Comparison of ENCODE assay signal across 17 cellular contexts in the genomic region with DNA sequence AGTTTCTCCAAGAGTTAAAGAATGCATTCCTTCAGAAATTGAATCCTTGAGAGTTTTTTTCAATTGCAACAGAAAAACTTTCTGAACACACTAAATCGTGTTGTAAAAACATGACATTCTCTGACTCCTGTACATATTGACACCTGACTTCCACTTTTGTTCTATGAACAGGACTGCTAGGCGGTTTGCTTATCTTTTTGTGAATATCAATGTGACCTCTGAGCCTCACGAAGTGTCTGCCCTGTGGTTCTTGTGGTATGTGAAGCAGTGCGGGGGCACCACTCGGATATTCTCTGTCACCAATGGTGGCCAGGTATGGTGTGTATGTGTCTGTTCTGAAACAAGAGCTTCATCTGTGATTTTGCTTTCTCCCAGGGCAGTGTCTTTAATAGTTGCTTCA.
DNase-seq lines count a peak whose midpoint lies in the region; ATAC-seq, FAIRE-seq and TF ChIP-seq lines count a peak whose summit lies in the region.
"Had no signal": no experiment of that assay in that cellular context is flagged by ENCODE, and none has a peak within 500 bp of the region (broad histone marks: within the 10 kb centered on the region; RNA-seq: fewer than 3 reads in every experiment).

No MANE protein-coding gene starts in this region.

- intact Hi-C loops in CD14-positive monocyte (cut with micrococcal nuclease): loop anchor here in 1 of 2 donors (10.0 kb wide), 1 partner anchor 73 kb away; the partner anchor contains the start of gene MAOA
- intact Hi-C loops in K562 (cut with micrococcal nuclease): no loop called here
- intact Hi-C loops in HepG2 (cut with micrococcal nuclease; ENCODE audit: unreplicated experiment): loop anchor here (5.0 kb wide), 1 partner anchor 71 kb away; the partner anchor contains the start of gene MAOA

- H4K20me1 ChIP-seq in K562 (replicated peaks; ENCODE audit: control insufficient read depth, insufficient read depth, low read length) (no peaks in the 10 kb centered on the region), HepG2 (ENCODE audit: insufficient read depth, low read length) (no peaks in the 10 kb centered on the region)
- H4K20me1 ChIP-seq: BLaER1 treated with 17β-estradiol and CSF1 and Interleukin-3, amounts not matched to agents 10 nM and 100 nM had no signal

- H3K36me3 ChIP-seq in K562 (ENCODE audit: control insufficient read depth, insufficient read depth, low read length): no peaks in the 10 kb centered on the region
- H3K36me3 ChIP-seq in HepG2 (replicated peaks in 1 of 2; ENCODE audit: control insufficient read depth in 1 of 2, insufficient read depth in 2 of 2, low read length in 2 of 2): peaks cover 2 to 3% of the 10 kb centered on the region in 2 experiments; a peak in 3 of 5 replicates
- no peaks in the 10 kb centered on the region for H3K36me3 ChIP-seq in MG63
- H3K36me3 ChIP-seq: BLaER1 treated with 17β-estradiol and CSF1 and Interleukin-3, amounts not matched to agents 10 nM and 100 nM had no signal

- no peak for TF ChIP-seq CTCF in CD14-positive monocyte (IDR thresholded peaks at IDR 0.05)
- no peak for TF ChIP-seq CTCF in K562 (IDR thresholded peaks at IDR 0.05 in 2 of 3, conservative IDR thresholded peaks at IDR 0.05 in 1 of 3; ENCODE audit: insufficient read depth in 2 of 3, low read depth in 1 of 3, low read length in 3 of 3)
- no peak for TF ChIP-seq CTCF in HepG2 (CRISPR knock-in tag; IDR thresholded peaks at IDR 0.05)

- no peaks in the 10 kb centered on the region for H3K4me1 ChIP-seq in K562 (replicated peaks in 1 of 2; ENCODE audit: control insufficient read depth in 2 of 2, insufficient read depth in 2 of 2, low read length in 2 of 2)
- peaks cover 30% of the 10 kb centered on the region for H3K4me1 ChIP-seq in HepG2 (ENCODE audit: insufficient read depth, low read length)
- H3K4me1 ChIP-seq: BLaER1 treated with 17β-estradiol and CSF1 and Interleukin-3, amounts not matched to agents 10 nM and 100 nM had no signal

- TF ChIP-seq POLR2A in K562 (conservative IDR thresholded peaks at IDR 0.05): no peak
- no peak for TF ChIP-seq POLR2A in HepG2 (IDR thresholded peaks at IDR 0.05; ENCODE audit: insufficient read depth in 1 of 2, low read depth in 2 of 2, low read length in 2 of 2)
- no peak for TF ChIP-seq POLR2A in H54 (IDR thresholded peaks at IDR 0.05; ENCODE audit: low read depth, low read length)

- peaks cover 0 to 3% of the 10 kb centered on the region in 2 donors for H3K36me3 Mint-ChIP-seq in CD14-positive monocyte

- H3K4me2 ChIP-seq in K562 (ENCODE audit: insufficient read depth, low read length) (no peak overlapping the region), HepG2 (ENCODE audit: low read depth, low read length) (0 out of 2 replicates have a peak overlapping the region, but pooled peaks have one; percentile 14)
- H3K4me2 ChIP-seq: BLaER1 treated with 17β-estradiol and CSF1 and Interleukin-3, amounts not matched to agents 10 nM and 100 nM had no signal

- no peak for TF ChIP-seq EP300 in K562 (IDR thresholded peaks at IDR 0.05; ENCODE audit: low read length)
- no peak for TF ChIP-seq EP300 in HepG2 (IDR thresholded peaks at IDR 0.05; ENCODE audit: low read depth in 2 of 2, low read length in 2 of 2)
- TF ChIP-seq EP300 in HepG2 (CRISPR knock-in tag; IDR thresholded peaks at IDR 0.05; ENCODE audit: borderline replicate concordance): no peak

- no peak for DNase-seq in CD14-positive monocyte (ENCODE audit: low spot score)
- peak; percentile 37 for DNase-seq in OCI-M1 (lab: John Stamatoyannopoulos, UW)
- no peak for DNase-seq in K562 (ENCODE audit: extremely low read depth in 1 of 4, low spot score in 3 of 4)
- peak; percentile 35 for DNase-seq in HepG2 (ENCODE audit: low spot score)
- DNase-seq in MG63: no peak
- DNase-seq in NCI-H146 treated with DMSO at 0.1 percent for 48 hours (lab: John Stamatoyannopoulos, UW; ENCODE audit: unreplicated experiment): no peak
- no peak for DNase-seq in mesenteric fat pad (ENCODE audit: low spot score)
- DNase-seq in H54 (ENCODE audit: insufficient read length, low spot score): no peak
- DNase-seq: ACHN; CD4-positive, alpha-beta T cell; DMS79; EL; GM23248; H7 had no signal

- H3K27ac ChIP-seq in K562 (ENCODE audit: extremely low read depth, low read depth, low read length) (no peak overlapping the region), HepG2 (ENCODE audit: extremely low read length, insufficient read depth, low read length) (peak overlapping the region; percentile 26)
- H3K27ac ChIP-seq: BLaER1 treated with 17β-estradiol and CSF1 and Interleukin-3, amounts not matched to agents 10 nM and 100 nM; GM23248 had no signal

- POLR2A ChIA-PET in K562 (lab: Yijun Ruan, JAX): interaction anchor here (0.7 kb wide), 1 partner anchor 84 kb away, joined by 3 read pairs; no protein-coding TSS in a partner anchor
- POLR2A ChIA-PET in HepG2 (lab: Yijun Ruan, JAX): interaction anchor here (1.0 kb wide), 1 partner anchor 26 kb away, joined by 4 read pairs; no protein-coding TSS in a partner anchor

- ATAC-seq in K562: no peak
- peak; percentile 64 for ATAC-seq in HepG2

- peaks cover 0 to 10% (median 0%) of the 10 kb centered on the region in 3 donors for H3K27me3 Mint-ChIP-seq in CD14-positive monocyte (ENCODE audit: low read depth in 3 of 3)

- 2% methylated on average over 5 of the region's 5 CpGs for whole genome bisulfite sequencing in K562 (ENCODE audit: insufficient coverage, low coverage, missing lambda C conversion rate)
- 24% methylated on average over 5 of the region's 5 CpGs for WGBS in HepG2 (ENCODE audit: low lambda C conversion rate)

- H3K9me3 ChIP-seq in K562 (replicated peaks; ENCODE audit: control insufficient read depth, insufficient read depth, low read depth, low read length) (no peaks in the 10 kb centered on the region), HepG2 (ENCODE audit: low read length) (no peaks in the 10 kb centered on the region), MG63 (no peaks in the 10 kb centered on the region)

- no peak for TF ChIP-seq RAD21 in K562 (CRISPR knock-in tag; conservative IDR thresholded peaks at IDR 0.05 in 1 of 2, IDR thresholded peaks at IDR 0.05 in 1 of 2)
- TF ChIP-seq RAD21 in HepG2 (CRISPR knock-in tag; IDR thresholded peaks at IDR 0.05): no peak

- H3K79me2 ChIP-seq in K562 (ENCODE audit: control insufficient read depth, insufficient read depth, low read length) (no peaks in the 10 kb centered on the region), HepG2 (ENCODE audit: insufficient read depth, low read length) (no peaks in the 10 kb centered on the region)

- BruUV-seq in K562 (replicated peaks; lab: Mats Ljungman, UMichigan): no TSS peak
- no TSS peak for BruUV-seq in HepG2 (replicated peaks; lab: Mats Ljungman, UMichigan)

- H3K4me3 Mint-ChIP-seq in CD14-positive monocyte: no peak overlapping the region
- H3K4me3 Mint-ChIP-seq: CD4-positive, alpha-beta T cell had no signal

- H2AFZ ChIP-seq in K562 (ENCODE audit: low read depth, low read length) (no peak overlapping the region), HepG2 (ENCODE audit: low read length) (no peak overlapping the region)
- H2AFZ ChIP-seq: GM23248 had no signal

- H3K27ac Mint-ChIP-seq in CD14-positive monocyte: peak overlapping the region in 4 of 7 donors; percentile 53 to 92 (median 88)
- H3K27ac Mint-ChIP-seq: CD4-positive, alpha-beta T cell had no signal

- CTCF ChIA-PET in K562 (lab: Yijun Ruan, JAX; ENCODE audit: low intra/inter-chr PET ratio) (no interaction called here), HepG2 (lab: Yijun Ruan, JAX; ENCODE audit: low intra/inter-chr PET ratio, low total read pairs) (no interaction called here)

- peaks cover 2 to 9% (median 3%) of the 10 kb centered on the region in 7 donors for H3K9me3 Mint-ChIP-seq in CD14-positive monocyte
- H3K9me3 Mint-ChIP-seq: CD4-positive, alpha-beta T cell had no signal

- no peaks in the 10 kb centered on the region for H3K27me3 ChIP-seq in K562 (ENCODE audit: control insufficient read depth in 2 of 2, insufficient read depth in 2 of 2, low read length in 2 of 2)
- no peaks in the 10 kb centered on the region for H3K27me3 ChIP-seq in HepG2 (ENCODE audit: control insufficient read depth in 1 of 2, insufficient read depth in 2 of 2, low read length in 2 of 2)
- H3K27me3 ChIP-seq in MG63: no peaks in the 10 kb centered on the region

- H3K4me1 Mint-ChIP-seq in CD14-positive monocyte: peaks cover 35% of the 10 kb centered on the region

- H3K9me1 ChIP-seq in K562 (ENCODE audit: control insufficient read depth, insufficient read depth, low read length): no peaks in the 10 kb centered on the region

- in situ Hi-C loops in K562 (cut with MboI): no loop called here
- in situ Hi-C loops in HepG2 (cut with HindIII; ENCODE audit: extremely low pct_ligation_motif_present, low pct_unique_long_range_greater_than_20kb): no loop called here

- H3K4me3 ChIP-seq in K562 (no peak overlapping the region), HepG2 (replicated peaks in 1 of 3; ENCODE audit: insufficient read depth in 1 of 3, low read depth in 2 of 3, low read length in 3 of 3) (no peak overlapping the region), MG63 (no peak overlapping the region)
- H3K4me3 ChIP-seq: BLaER1 treated with 17β-estradiol and CSF1 and Interleukin-3, amounts not matched to agents 10 nM and 100 nM; GM23248 had no signal

- H3K9ac ChIP-seq in K562 (ENCODE audit: insufficient read depth in 1 of 2, low read depth in 2 of 2, low read length in 2 of 2) (no peak overlapping the region), HepG2 (ENCODE audit: insufficient read depth, low read depth, low read length) (no peak overlapping the region)
- H3K9ac ChIP-seq: BLaER1 treated with 17β-estradiol and CSF1 and Interleukin-3, amounts not matched to agents 10 nM and 100 nM; GM23248 had no signal

- FAIRE-seq in K562 (lab: Jason Lieb, UNC) (no peak), HepG2 (lab: Jason Lieb, UNC) (no peak), H54 (lab: Jason Lieb, UNC) (no peak)
- FAIRE-seq: G401.6, GM12891 had no signal

TF ChIP-seq in K562, 482 proteins besides CTCF, POLR2A, EP300 and RAD21 (continues in another document):
- TF ChIP-seq HDAC6 (IDR thresholded peaks at IDR 0.05; ENCODE audit: low read depth, low read length): no peak

TF ChIP-seq in HepG2, 621 proteins besides CTCF, POLR2A, EP300 and RAD21 (continues in another document):
- TF ChIP-seq KDM3A (CRISPR knock-in tag; IDR thresholded peaks at IDR 0.05; ENCODE audit: low read depth): no peak

Comparison
In these comparisons a context has a peak if more than half of its experiments do, and no peak if none do; other contexts are left out.
1. DNase-seq: peak in OCI-M1 (single experiment) and HepG2 (single experiment); none in CD14-positive monocyte (single experiment), K562 (0 of 4), MG63 (single experiment), NCI-H146 treated with DMSO at 0.1 percent for 48 hours (single experiment), mesenteric fat pad (single experiment) and H54 (single experiment).